Comparison of ENCODE assay signal across 8 cellular contexts in genomic region chr4:108360857-108361820, GRCh38.
A peak's percentile ranks its signal among the peaks of the same experiment; 100 is the strongest.
DNase-seq lines count a peak whose midpoint lies in the region; ATAC-seq, FAIRE-seq and TF ChIP-seq lines count a peak whose summit lies in the region.

No MANE protein-coding gene starts in this region.

- peak; percentile 64 for FAIRE-seq in HTR-8/SVneo (lab: Jason Lieb, UNC)

- DNase-seq in AG10803 (ENCODE audit: low read depth), result peak; percentile 93
- DNase-seq in HTR-8/SVneo (ENCODE audit: insufficient read length, low spot score), result peak; percentile 41
- DNase-seq in astrocyte of the spinal cord (ENCODE audit: low read depth, low spot score), result peak; percentile 81
- DNase-seq in lower lobe of right lung, result no peak
- no peak for DNase-seq in DMS79 treated with DMSO at 0.1 percent for 48 hours (lab: John Stamatoyannopoulos, UW)
- DNase-seq in RKO (ENCODE audit: low spot score), result no peak
- DNase-seq in tibial artery, result no peak

- H3K4me1 ChIP-seq in lower lobe of right lung (peaks cover 7% of the 10 kb centered on the region), tibial artery (peaks cover 0 to 2% (median 0%) of the 10 kb centered on the region in 4 donors)

- TF ChIP-seq CTCF in AG10803 (conservative IDR thresholded peaks at IDR 0.05; ENCODE audit: low read length) (no peak; the same call in 1 of the 2 replicates), astrocyte of the spinal cord (IDR thresholded peaks at IDR 0.05; ENCODE audit: low read depth, low read length) (no peak), lower lobe of right lung (IDR thresholded peaks at IDR 0.05) (no peak), tibial artery (IDR thresholded peaks at IDR 0.05) (no peak)

- H3K27ac ChIP-seq in lower lobe of right lung, result no peak overlapping the region
- no peak overlapping the region for H3K27ac ChIP-seq in tibial artery

- ATAC-seq in lower lobe of right lung (peak; percentile 33 to 48), HG03469 (IDR thresholded peaks at IDR 0.05; ENCODE audit: unreplicated experiment) (no peak)

- H3K36me3 ChIP-seq in lower lobe of right lung, result no peaks in the 10 kb centered on the region
- H3K36me3 ChIP-seq in tibial artery, result no peaks in the 10 kb centered on the region

- H3K4me3 ChIP-seq in AG10803 (ENCODE audit: low read length) (no peak overlapping the region), astrocyte of the spinal cord (ENCODE audit: low read depth, low read length) (no peak overlapping the region), lower lobe of right lung (no peak overlapping the region), tibial artery (no peak overlapping the region)

- in situ Hi-C loops in astrocyte of the spinal cord (cut with HindIII; ENCODE audit: low sequenced_read_pairs), result no loop called here

- intact Hi-C loops in lower lobe of right lung (cut with DNase I), result no loop called here
- intact Hi-C loops in tibial artery (cut with DNase I; ENCODE audit: low total_unique reads), result no loop called here

- no peaks in the 10 kb centered on the region for H3K9me3 ChIP-seq in lower lobe of right lung
- no peaks in the 10 kb centered on the region for H3K9me3 ChIP-seq in tibial artery

- H3K27me3 ChIP-seq in lower lobe of right lung (ENCODE audit: low read depth) (no peaks in the 10 kb centered on the region), tibial artery (peaks cover 0 to 3% of the 10 kb centered on the region in 2 donors)

Comparison
In these comparisons a context has a peak if more than half of its experiments do, and no peak if none do; other contexts are left out.
1. DNase-seq: peak in AG10803 (single experiment), HTR-8/SVneo (single experiment) and astrocyte of the spinal cord (single experiment); none in lower lobe of right lung (single experiment), DMS79 treated with DMSO at 0.1 percent for 48 hours (single experiment), RKO (single experiment) and tibial artery (0 of 2).